ENCODE assay signal across 14 cellular contexts in the genomic region with DNA sequence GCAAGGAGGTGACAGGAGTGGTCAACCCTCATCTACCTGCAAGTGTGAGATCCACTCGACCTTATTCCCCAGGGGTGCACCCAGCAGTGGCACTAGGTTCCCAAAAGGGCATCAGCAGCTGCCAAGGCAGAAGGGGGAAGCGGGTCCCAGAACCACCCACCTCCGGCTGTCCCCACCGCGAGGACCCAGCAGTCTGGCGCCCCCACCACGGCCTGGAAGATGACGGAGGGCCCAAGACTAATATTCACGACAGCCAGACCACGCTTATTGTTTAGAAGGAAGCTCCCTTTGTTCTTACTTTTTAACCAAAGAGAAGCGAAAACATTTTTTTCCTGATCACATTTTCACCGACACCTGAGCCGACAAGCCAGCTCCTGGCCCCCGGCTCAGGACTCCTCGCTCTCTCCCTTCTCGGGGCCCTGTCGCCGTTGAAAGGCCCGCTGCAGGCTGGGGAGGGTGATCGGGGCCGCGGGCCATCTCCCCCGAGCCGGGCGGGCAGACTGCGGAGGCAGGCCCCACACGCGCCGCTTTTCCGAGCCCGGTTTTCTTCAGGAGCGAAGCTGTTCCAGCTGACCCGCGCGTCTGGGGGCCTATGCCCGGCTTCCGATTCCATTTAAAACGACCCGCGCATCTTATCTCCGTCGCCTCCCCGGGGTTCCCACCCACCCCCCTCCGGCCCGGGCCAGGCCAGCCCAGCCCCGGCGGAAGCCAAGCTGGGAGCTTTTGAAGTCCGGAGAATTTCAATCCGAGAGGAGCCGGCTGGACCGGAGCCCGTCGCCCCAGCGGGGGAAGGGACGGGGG. TPM values are rescaled to one million over a fixed set of nuclear protein-coding genes. Genes with fewer than 3 reads are reported as not detected.
DNase-seq lines count a peak whose midpoint lies in the region; ATAC-seq and TF ChIP-seq lines count a peak whose summit lies in the region.
"Had no signal": no experiment of that assay in that cellular context is flagged by ENCODE, and none has a peak within 500 bp of the region (broad histone marks: within the 10 kb centered on the region; RNA-seq: fewer than 3 reads in every experiment).

No MANE protein-coding gene starts in this region.

- POLR2A ChIA-PET in IMR-90 (lab: Charles Lee; ENCODE audit: unreplicated experiment) = interaction anchor here (0.6 to 1.2 kb wide), 2 partner anchors 16 to 53 kb away, joined by 3 to 5 read pairs; no protein-coding TSS in a partner anchor

- no peak overlapping the region for H3K9ac ChIP-seq in IMR-90 (ENCODE audit: low read depth, low read length)
- H3K9ac ChIP-seq: KMS-11 had no signal

- CTCF ChIA-PET in IMR-90 (lab: Yijun Ruan, JAX) = no interaction called here

- H2AK5ac ChIP-seq in IMR-90 (ENCODE audit: low read depth, low read length) = no peak overlapping the region

- no peak overlapping the region for H3K18ac ChIP-seq in IMR-90 (ENCODE audit: low read depth, low read length)

- no peak overlapping the region for H3K56ac ChIP-seq in IMR-90 (ENCODE audit: extremely low read depth, insufficient read depth, low read length)

- H3K4me1 ChIP-seq in IMR-90 (ENCODE audit: control insufficient read depth, insufficient read depth, low read length) = no peaks in the 10 kb centered on the region
- peaks cover 14% of the 10 kb centered on the region for H3K4me1 ChIP-seq in hepatocyte (ENCODE audit: insufficient read depth)
- peaks cover 3% of the 10 kb centered on the region for H3K4me1 ChIP-seq in prostate gland (replicated peaks)
- peaks cover 5 to 54% (median 35%) of the 10 kb centered on the region in 6 donors for H3K4me1 ChIP-seq in spleen

- H4K8ac ChIP-seq in IMR-90 (ENCODE audit: low read depth in 2 of 2, low read length in 2 of 2) = no peak overlapping the region

- H3K9me3 ChIP-seq in IMR-90 (ENCODE audit: control insufficient read depth, insufficient read depth, low read length) (peaks cover 14% of the 10 kb centered on the region; the same call in 1 of the 2 replicates), hepatocyte (ENCODE audit: low read depth) (no peaks in the 10 kb centered on the region), prostate gland (no peaks in the 10 kb centered on the region), spleen (no peaks in the 10 kb centered on the region)
- H3K9me3 ChIP-seq: adrenal gland, gastroesophageal sphincter had no signal

- H2AK9ac ChIP-seq in IMR-90 (replicated peaks; ENCODE audit: low read depth, low read length, poor library complexity) = no peak overlapping the region

- peak; percentile 28 for DNase-seq in GM10266 (ENCODE audit: extremely low spot score)
- no peak for DNase-seq in IMR-90
- DNase-seq in hepatocyte (ENCODE audit: low spot score) = peak; percentile 39
- DNase-seq in prostate gland (ENCODE audit: low spot score) = no peak
- no peak for DNase-seq in NCI-H748 (lab: John Stamatoyannopoulos, UW; ENCODE audit: unreplicated experiment)
- no peak for DNase-seq in spleen
- no peak for DNase-seq in stimulated activated naive CD8-positive, alpha-beta T cell treated with anti-CD3 and anti-CD28 coated beads, Interleukin-15, amount 100 ng/mL, for 72 hours
- DNase-seq: CD8-positive, alpha-beta T cell; NCI-H1694; SIG-M5 had no signal

- H3K4me3 ChIP-seq in IMR-90 (ENCODE audit: insufficient read depth, low read depth, low read length) (no peak overlapping the region), hepatocyte (peak overlapping the region; percentile 28), prostate gland (peak overlapping the region; percentile 18 to 34), spleen (peak overlapping the region in 4 of 8 donors; percentile 7 to 51 (median 20))
- H3K4me3 ChIP-seq: adrenal gland had no signal

- H3K9me3 Mint-ChIP-seq in stimulated activated naive CD8-positive, alpha-beta T cell treated with anti-CD3 and anti-CD28 coated beads, Interleukin-15, amount 100 ng/mL, for 72 hours = no peaks in the 10 kb centered on the region
- H3K9me3 Mint-ChIP-seq: CD8-positive, alpha-beta T cell had no signal

- H3K27me3 ChIP-seq in IMR-90 (ENCODE audit: control insufficient read depth, insufficient read depth, low read length) (peaks cover 99% of the 10 kb centered on the region), hepatocyte (peaks cover 83% of the 10 kb centered on the region), prostate gland (replicated peaks; ENCODE audit: insufficient read depth) (no peaks in the 10 kb centered on the region), spleen (replicated peaks in 1 of 7) (peaks cover 5 to 100% (median 91%) of the 10 kb centered on the region in 7 donors)

- TF ChIP-seq RAD21 in IMR-90 (IDR thresholded peaks at IDR 0.05; ENCODE audit: low read length) = no peak

- no peak overlapping the region for H4K5ac ChIP-seq in IMR-90 (ENCODE audit: low read depth, low read length)

- no peaks in the 10 kb centered on the region for H3K79me1 ChIP-seq in IMR-90 (ENCODE audit: low read depth in 1 of 2, low read length in 2 of 2)

- intact Hi-C loops in IMR-90 (cut with micrococcal nuclease) = no loop called here
- intact Hi-C loops in prostate gland (cut with DNase I) = loop anchor here (5.0 to 10.0 kb wide), 2 partner anchors 156 to 688 kb away; no protein-coding TSS in a partner anchor
- intact Hi-C loops in spleen (cut with DNase I; ENCODE audit: low total_unique reads) = no loop called here

- H3K9me1 ChIP-seq in IMR-90 (ENCODE audit: insufficient read depth, low read length) = no peaks in the 10 kb centered on the region

- no peak overlapping the region for H3K23ac ChIP-seq in IMR-90 (ENCODE audit: low read depth, low read length)

- 11% methylated on average over 7 of the region's 55 CpGs; no CpG with 5 or more reads in 1 of the 2 experiments for WGBS in IMR-90 (ENCODE audit: extremely low coverage in 2 of 2, insufficient read length in 1 of 2), 2 experiments
- 10% methylated on average over 37 of the region's 55 CpGs for WGBS in hepatocyte (ENCODE audit: low lambda C conversion rate, missing lambda C conversion rate)
- WGBS in prostate gland = 25% methylated on average over 54 of the region's 55 CpGs
- 12 to 17% (median 14%) methylated on average over 51 to 55 of the region's 55 CpGs for WGBS in spleen, 5 donors

- no peak overlapping the region for H2BK5ac ChIP-seq in IMR-90 (ENCODE audit: low read depth, low read length, poor library complexity, severe bottlenecking)

- ATAC-seq in IMR-90 (ENCODE audit: low read depth) = 0 out of 2 replicates have a peak, but pooled peaks have one; percentile 16
- no peak for ATAC-seq in stimulated activated naive CD8-positive, alpha-beta T cell treated with anti-CD3 and anti-CD28 coated beads, Interleukin-15, amount 100 ng/mL, for 72 hours
- ATAC-seq: CD8-positive, alpha-beta T cell; gastroesophageal sphincter had no signal

- no peak overlapping the region for H3K27ac Mint-ChIP-seq in stimulated activated naive CD8-positive, alpha-beta T cell treated with anti-CD3 and anti-CD28 coated beads, Interleukin-15, amount 100 ng/mL, for 72 hours
- H3K27ac Mint-ChIP-seq: CD8-positive, alpha-beta T cell had no signal

- BruUV-seq in IMR-90 (replicated peaks; lab: Mats Ljungman, UMichigan) = no TSS peak

- H3K36me3 ChIP-seq in IMR-90 (ENCODE audit: control insufficient read depth, insufficient read depth, low read length) (no peaks in the 10 kb centered on the region), hepatocyte (replicated peaks; ENCODE audit: insufficient read depth, low read depth) (no peaks in the 10 kb centered on the region), prostate gland (no peaks in the 10 kb centered on the region), spleen (no peaks in the 10 kb centered on the region)
- H3K36me3 ChIP-seq: adrenal gland, gastroesophageal sphincter had no signal

- dilution Hi-C loops in IMR-90 (cut with HindIII; ENCODE audit: low sequenced_read_pairs, unreplicated experiment) = no loop called here

- no peak overlapping the region for H2BK20ac ChIP-seq in IMR-90 (ENCODE audit: low read depth, low read length)

- no peak overlapping the region for H3K14ac ChIP-seq in IMR-90 (replicated peaks; ENCODE audit: low read depth, low read length)

- peaks cover 11% of the 10 kb centered on the region for H3K79me2 ChIP-seq in hepatocyte

- H3K4me2 ChIP-seq in IMR-90 (ENCODE audit: low read depth, low read length) = no peak overlapping the region
- H3K4me2 ChIP-seq in hepatocyte = peak overlapping the region; percentile 96
- H3K4me2 ChIP-seq: KMS-11 had no signal

- H2BK15ac ChIP-seq in IMR-90 (ENCODE audit: low read depth, low read length) = no peak overlapping the region

- H4K91ac ChIP-seq in IMR-90 (ENCODE audit: insufficient read depth, low read depth, low read length) = no peak overlapping the region

- TF ChIP-seq CTCF in GM10266 (IDR thresholded peaks at IDR 0.05; ENCODE audit: control insufficient read depth, insufficient read depth, low read depth, missing control alignments) (no peak), IMR-90 (conservative IDR thresholded peaks at IDR 0.05; ENCODE audit: low read depth, low read length) (no peak), hepatocyte (IDR thresholded peaks at IDR 0.05; ENCODE audit: poor library complexity) (no peak), prostate gland (IDR thresholded peaks at IDR 0.05) (no peak), spleen (IDR thresholded peaks at IDR 0.05 in 8 of 11, conservative IDR thresholded peaks at IDR 0.05 in 3 of 11) (no peak)

- no peak for TF ChIP-seq POLR2A in IMR-90 (IDR thresholded peaks at IDR 0.05; ENCODE audit: low read depth, low read length)
- TF ChIP-seq POLR2A in prostate gland (IDR thresholded peaks at IDR 0.05) = no peak
- no peak for TF ChIP-seq POLR2A in spleen (IDR thresholded peaks at IDR 0.05)

- no peak overlapping the region for H3K4ac ChIP-seq in IMR-90 (ENCODE audit: low read depth, low read length)

- H3K9me2 ChIP-seq in hepatocyte (replicated peaks; ENCODE audit: insufficient read depth) = no peaks in the 10 kb centered on the region

- no peaks in the 10 kb centered on the region for H4K20me1 ChIP-seq in IMR-90 (ENCODE audit: insufficient read depth, low read length)
- H4K20me1 ChIP-seq in hepatocyte (ENCODE audit: insufficient read depth, poor library complexity, severe bottlenecking) = no peaks in the 10 kb centered on the region

- peak overlapping the region; percentile 48 for H2AFZ ChIP-seq in IMR-90 (replicated peaks; ENCODE audit: low read length, poor library complexity)
- H2AFZ ChIP-seq in hepatocyte = peak overlapping the region; percentile 71

- H2BK120ac ChIP-seq in IMR-90 (ENCODE audit: low read depth, low read length) = no peak overlapping the region

- in situ Hi-C loops in IMR-90 (cut with MboI; ENCODE audit: low sequenced_read_pairs) = no loop called here

- H3K4me1 Mint-ChIP-seq in stimulated activated naive CD8-positive, alpha-beta T cell treated with anti-CD3 and anti-CD28 coated beads, Interleukin-15, amount 100 ng/mL, for 72 hours = peaks cover 55% of the 10 kb centered on the region

- peaks cover 100% of the 10 kb centered on the region for H3K27me3 Mint-ChIP-seq in stimulated activated naive CD8-positive, alpha-beta T cell treated with anti-CD3 and anti-CD28 coated beads, Interleukin-15, amount 100 ng/mL, for 72 hours

- H3K4me3 Mint-ChIP-seq in stimulated activated naive CD8-positive, alpha-beta T cell treated with anti-CD3 and anti-CD28 coated beads, Interleukin-15, amount 100 ng/mL, for 72 hours = peak overlapping the region in 1 of 2 donors; percentile 51
- H3K4me3 Mint-ChIP-seq: CD8-positive, alpha-beta T cell had no signal

- no peak overlapping the region for H3K27ac ChIP-seq in IMR-90 (ENCODE audit: insufficient read depth, low read length)
- H3K27ac ChIP-seq in hepatocyte = peak overlapping the region; percentile 52
- H3K27ac ChIP-seq in prostate gland = peak overlapping the region; percentile 40 to 44
- H3K27ac ChIP-seq in spleen = no peak overlapping the region
- H3K27ac ChIP-seq: adrenal gland, gastroesophageal sphincter, KMS-11 had no signal

RNA-seq across cellular contexts. Expression of gene EVX1, which starts 3.4 kb away (rescaled TPM):
- not detected in 2 replicates for total RNA-seq in IMR-90 (2012; rRNA removed)
- polyA plus RNA-seq in IMR-90 (2012; rRNA removed) = not detected in 2 replicates
- polyA plus RNA-seq in IMR-90 (2012; cell fraction: cytosol; rRNA removed) = not detected in 2 replicates
- not detected in 2 replicates for polyA plus RNA-seq in IMR-90 (2012; cell fraction: nucleus; rRNA removed; ENCODE audit: low replicate concordance)
- total RNA-seq in hepatocyte = 1.1 and 1.6 TPM in 2 replicates
- polyA plus RNA-seq in hepatocyte = 0.95 and 1.9 TPM in 2 replicates
- total RNA-seq in prostate gland = 1 to 10 TPM; 5.1 to 5.9 TPM
- not detected for total RNA-seq in spleen
- not detected for polyA plus RNA-seq in spleen
- total RNA-seq: gastroesophageal sphincter, lower leg skin had no signal

RNA-seq across cellular contexts. Expression of gene HOXA13, which starts 39.3 kb away (rescaled TPM):
- total RNA-seq in IMR-90 (2012; rRNA removed) (not detected in 2 replicates), hepatocyte (13.0 and 14.2 TPM in 2 replicates), prostate gland (10 to 100 TPM; 19.1 to 50.4 TPM), spleen (not detected)
- polyA plus RNA-seq in IMR-90 (2012; rRNA removed) (not detected in 2 replicates), hepatocyte (6.1 and 6.2 TPM in 2 replicates), spleen (not detected)
- polyA plus RNA-seq in IMR-90 (2012; cell fraction: cytosol; rRNA removed) = not detected in 2 replicates
- polyA plus RNA-seq in IMR-90 (2012; cell fraction: nucleus; rRNA removed; ENCODE audit: low replicate concordance) = not detected in 2 replicates
- total RNA-seq: CD8-positive, alpha-beta T cell had no signal

RNA-seq across cellular contexts. Expression of gene HOXA11, which starts 54.1 kb away (rescaled TPM):
- total RNA-seq in IMR-90 (2012; rRNA removed) (not detected in 2 replicates), hepatocyte (6.4 and 9.6 TPM in 2 replicates), prostate gland (1 to 10 TPM; 8.5 to 9.8 TPM), spleen (not detected)
- polyA plus RNA-seq in IMR-90 (2012; rRNA removed) (0.04 and 0.05 TPM in 2 replicates), hepatocyte (5.4 and 7.6 TPM in 2 replicates), spleen (not detected)
- polyA plus RNA-seq in IMR-90 (2012; cell fraction: cytosol; rRNA removed) = 0.05 TPM in 1 of 2 replicates, not detected in the other
- polyA plus RNA-seq in IMR-90 (2012; cell fraction: nucleus; rRNA removed; ENCODE audit: low replicate concordance) = 0.04 TPM in 1 of 2 replicates, not detected in the other
- total RNA-seq: CD8-positive, alpha-beta T cell had no signal

Comparison
In these comparisons a context has a peak if more than half of its experiments do, and no peak if none do; other contexts are left out.
1. DNase-seq: peak in GM10266 (single experiment) and hepatocyte (single experiment); none in IMR-90 (single experiment), prostate gland (single experiment), NCI-H748 (single experiment), spleen (single experiment) and stimulated activated naive CD8-positive, alpha-beta T cell treated with anti-CD3 and anti-CD28 coated beads, Interleukin-15, amount 100 ng/mL, for 72 hours (0 of 2).
2. H3K27ac ChIP-seq: peak in hepatocyte (single experiment) and prostate gland (2 of 2); none in IMR-90 (single experiment) and spleen (0 of 8).
3. RNA of gene HOXA13, which starts 39.3 kb away (total RNA-seq): 19.1 to 50.4 TPM in prostate gland and 13.0 to 14.2 TPM in hepatocyte; not detected in IMR-90 and not detected in spleen; every median in the first group is over 10 times any median in the second.